In the genomic region with DNA sequence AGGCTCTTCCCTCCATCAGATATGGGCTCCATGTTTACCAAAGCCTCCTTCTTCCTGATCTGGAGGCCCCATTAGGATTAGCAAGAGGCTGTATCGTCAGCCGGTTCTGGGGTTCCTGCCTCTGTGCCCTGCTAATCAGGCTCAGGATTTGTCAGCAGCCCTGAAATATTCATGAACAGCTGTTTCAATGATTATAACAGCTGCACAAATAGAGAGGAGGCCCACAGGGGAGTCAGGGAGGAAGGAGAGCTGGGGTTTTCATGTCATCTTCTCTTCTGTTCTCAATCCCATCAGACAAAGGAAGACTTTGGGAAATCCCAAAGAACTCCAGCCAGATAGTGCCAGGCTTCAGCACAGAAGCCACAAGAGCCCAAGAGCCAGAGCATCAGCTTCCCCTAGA, we compare ENCODE assay signal across 29 cellular contexts.
"Had no signal": no experiment of that assay in that cellular context is flagged by ENCODE, and none has a peak within 500 bp of the region (broad histone marks: within the 10 kb centered on the region; RNA-seq: fewer than 3 reads in every experiment).

No MANE protein-coding gene starts in this region.

- H3K9me3 ChIP-seq: ascending aorta had no signal

- H3K4me3 ChIP-seq: ascending aorta, cardiac muscle cell had no signal

- H3K36me3 ChIP-seq: ascending aorta, cardiac muscle cell had no signal

- ATAC-seq: activated CD8-positive, alpha-beta memory T cell treated with anti-CD3 and anti-CD28 coated beads, Interleukin-2, amount 10 ng/mL, durations not matched to agents 7 days and 5 days; activated CD8-positive, alpha-beta T cell treated with anti-CD3 and anti-CD28 coated beads, Interleukin-2, amount 10 ng/mL, durations not matched to agents 7 days and 5 days; activated naive CD8-positive, alpha-beta T cell treated with anti-CD3 and anti-CD28 coated beads, Interleukin-2, amount 50 U/mL, for 24 hours had no signal

- DNase-seq: activated B cell treated with CpG ODN at 0.5 μM for 24 hours; activated CD4-positive, alpha-beta memory T cell treated with anti-CD3 and anti-CD28 coated beads for 36 hours; activated CD4-positive, alpha-beta T cell treated with anti-CD3 and anti-CD28 coated beads for 4 hours; activated CD4-positive, alpha-beta T cell treated with anti-CD3 and anti-CD28 coated beads, Interleukin-2, amount 10 ng/mL, durations not matched to agents 24 days and 14 days; activated CD4-positive, alpha-beta T cell treated with anti-CD3 and anti-CD28 coated beads, Interleukin-2, amount 50 U/mL, for 1 hour; activated CD4-positive, alpha-beta T cell treated with anti-CD3 and anti-CD28 coated beads, Interleukin-2, amount 50 U/mL, for 4 hours; activated CD4-positive, CD25-positive, alpha-beta regulatory T cell treated with anti-CD3 and anti-CD28 coated beads, Interleukin-2, amount 50 U/mL, for 72 hours; activated CD8-positive, alpha-beta memory T cell treated with anti-CD3 and anti-CD28 coated beads for 24 hours; activated CD8-positive, alpha-beta memory T cell treated with anti-CD3 and anti-CD28 coated beads, Interleukin-2, amount 10 ng/mL, durations not matched to agents 7 days and 5 days; activated CD8-positive, alpha-beta memory T cell treated with anti-CD3 and anti-CD28 coated beads, Interleukin-2, amount 50 U/mL, for 48 hours; activated CD8-positive, alpha-beta T cell treated with anti-CD3 and anti-CD28 coated beads, Interleukin-2, amount 10 ng/mL, durations not matched to agents 7 days and 5 days; activated effector memory CD4-positive, alpha-beta T cell treated with Interleukin-2 at 50 U/mL for 16 hours; activated gamma-delta T cell; activated naive CD4-positive, alpha-beta T cell treated with anti-CD3 and anti-CD28 coated beads, Interleukin-2, amount 10 ng/mL, durations not matched to agents 7 days and 5 days; activated naive CD4-positive, alpha-beta T cell treated with Interleukin-2 at 50 U/mL for 16 hours; activated naive CD8-positive, alpha-beta T cell treated with anti-CD3 and anti-CD28 coated beads, Interleukin-2, amount 10 ng/mL, durations not matched to agents 7 days and 5 days; activated naive CD8-positive, alpha-beta T cell treated with anti-CD3 and anti-CD28 coated beads, Interleukin-2, amount 50 U/mL, for 24 hours; activated T-cell treated with anti-CD3 and anti-CD28 coated beads, Interleukin-2, amount 50 U/mL, for 24 hours; activated T-cell treated with anti-CD3 and anti-CD28 coated beads, Interleukin-2, amount 50 U/mL, for 48 hours; amygdala; anterior cingulate cortex; caudate nucleus; cerebellar nuclear complex; T-helper 1 cell; T-helper 2 cell; T-helper 9 cell had no signal

- H3K4me1 ChIP-seq: ascending aorta had no signal

- H3K27me3 ChIP-seq: ascending aorta had no signal

- H3K27ac ChIP-seq: ascending aorta, cardiac muscle cell, VCaP had no signal
